Comparison of ENCODE assay signal across 9 cellular contexts in the genomic region with DNA sequence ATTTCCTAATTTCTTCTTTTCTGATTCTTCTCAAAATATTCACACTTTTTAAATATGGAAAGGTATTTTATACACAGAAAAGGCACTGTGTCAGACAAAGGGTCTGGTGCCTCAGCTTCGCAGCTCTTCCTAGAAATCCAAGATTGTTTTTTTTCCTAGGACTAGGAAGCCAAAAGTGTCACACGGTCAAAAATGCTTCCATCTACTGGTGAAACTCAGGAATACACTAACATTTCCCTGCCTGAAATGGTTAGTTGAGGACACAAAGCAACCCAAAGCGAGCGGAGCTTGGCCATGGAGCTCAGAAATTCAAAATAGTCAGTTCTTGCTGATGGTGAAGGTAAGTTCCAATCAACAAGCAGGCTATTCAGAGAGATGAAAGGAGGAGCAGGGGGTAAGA.
DNase-seq lines count a peak whose midpoint lies in the region; ATAC-seq and TF ChIP-seq lines count a peak whose summit lies in the region.
"Had no signal": no experiment of that assay in that cellular context is flagged by ENCODE, and none has a peak within 500 bp of the region (broad histone marks: within the 10 kb centered on the region; RNA-seq: fewer than 3 reads in every experiment).

No MANE protein-coding gene starts in this region.

- H2BK15ac ChIP-seq in H9 (ENCODE audit: low read depth, low read length) = no peak overlapping the region

- no peaks in the 10 kb centered on the region for H3K4me1 ChIP-seq in H9 (ENCODE audit: insufficient read depth, low read length)
- H3K4me1 ChIP-seq in SJSA1 (replicated peaks) = peaks cover 36% of the 10 kb centered on the region
- H3K4me1 ChIP-seq in smooth muscle cell (ENCODE audit: low read depth) = no peaks in the 10 kb centered on the region

- no peak overlapping the region for H3K4me3 ChIP-seq in SJSA1
- H3K4me3 ChIP-seq in smooth muscle cell = no peak overlapping the region
- H3K4me3 ChIP-seq: MG63 had no signal

- POLR2A ChIA-PET in activated CD4-positive, alpha-beta T cell treated with anti-CD3 and anti-CD28 coated beads for 36 hours (lab: Charles Lee) = interaction anchor here (0.7 kb wide), 1 partner anchor 129 kb away, joined by 3 read pairs; no protein-coding TSS in a partner anchor

- H3K79me2 ChIP-seq in H9 (ENCODE audit: insufficient read depth, low read length) = no peaks in the 10 kb centered on the region
- H3K79me2 ChIP-seq in smooth muscle cell (ENCODE audit: low read depth) = no peaks in the 10 kb centered on the region

- peak; percentile 71 for TF ChIP-seq CTCF in H9 (conservative IDR thresholded peaks at IDR 0.05)
- peak; percentile 72 for TF ChIP-seq CTCF in glutamatergic neuron (IDR thresholded peaks at IDR 0.05; ENCODE audit: partially characterized antibody, unreplicated experiment)
- TF ChIP-seq CTCF in smooth muscle cell (IDR thresholded peaks at IDR 0.05; ENCODE audit: borderline replicate concordance, insufficient read depth, poor library complexity, severe bottlenecking) = peak; percentile 52

- no peak overlapping the region for H3K14ac ChIP-seq in H9 (ENCODE audit: insufficient read depth, low read length)

- no peak overlapping the region for H2BK12ac ChIP-seq in H9 (ENCODE audit: insufficient read length, low read depth, low read length)

- H3K9me3 ChIP-seq in H9 (ENCODE audit: control insufficient read depth, low read depth, low read length) = no peaks in the 10 kb centered on the region
- no peaks in the 10 kb centered on the region for H3K9me3 ChIP-seq in SJSA1 (replicated peaks)
- no peaks in the 10 kb centered on the region for H3K9me3 ChIP-seq in smooth muscle cell (replicated peaks; ENCODE audit: low read depth)

- no peak overlapping the region for H2AFZ ChIP-seq in H9 (ENCODE audit: low read length)
- no peak overlapping the region for H2AFZ ChIP-seq in smooth muscle cell (ENCODE audit: low read depth)

- H3K9ac ChIP-seq in H9 (ENCODE audit: extremely low read depth, insufficient read length, low read length) (no peak overlapping the region), smooth muscle cell (ENCODE audit: low read depth) (no peak overlapping the region)

- no peak overlapping the region for H3K56ac ChIP-seq in H9 (ENCODE audit: insufficient read length, low read depth, low read length)

- no peak overlapping the region for H2AK5ac ChIP-seq in H9 (ENCODE audit: insufficient read length, low read length)

- H3K27ac ChIP-seq in H9 (ENCODE audit: insufficient read length, low read depth, low read length) (no peak overlapping the region), SJSA1 (peak overlapping the region; percentile 22; the same call in 1 of the 2 replicates), smooth muscle cell (ENCODE audit: low read depth) (no peak overlapping the region)

- no peaks in the 10 kb centered on the region for H3K79me1 ChIP-seq in H9 (ENCODE audit: insufficient read depth, low read depth, low read length, poor library complexity, severe bottlenecking)

- no peak overlapping the region for H4K5ac ChIP-seq in H9 (ENCODE audit: insufficient read length, low read depth, low read length)

- no peak overlapping the region for H3K18ac ChIP-seq in H9 (ENCODE audit: insufficient read length, low read depth, low read length)

- intact Hi-C loops in activated CD4-positive, alpha-beta T cell treated with anti-CD3 and anti-CD28 coated beads for 36 hours (cut with DNase I, micrococcal nuclease) = no loop called here

- H3K27ac Mint-ChIP-seq in H9 (no peak overlapping the region), glutamatergic neuron (ENCODE audit: unreplicated experiment) (no peak overlapping the region)
- no peak overlapping the region for H3K27ac Mint-ChIP-seq in activated CD4-positive, alpha-beta T cell treated with anti-CD3 and anti-CD28 coated beads for 36 hours

- no peaks in the 10 kb centered on the region; the same call in 1 of the 2 replicates for H3K27me3 Mint-ChIP-seq in H9 (ENCODE audit: low read depth)
- H3K27me3 Mint-ChIP-seq in glutamatergic neuron (ENCODE audit: unreplicated experiment) = no peaks in the 10 kb centered on the region
- peaks cover 7% of the 10 kb centered on the region for H3K27me3 Mint-ChIP-seq in activated CD4-positive, alpha-beta T cell treated with anti-CD3 and anti-CD28 coated beads for 36 hours

- no peaks in the 10 kb centered on the region for H4K20me1 ChIP-seq in H9 (ENCODE audit: control insufficient read depth, insufficient read depth, insufficient read length)
- H4K20me1 ChIP-seq in smooth muscle cell (ENCODE audit: low read depth) = no peaks in the 10 kb centered on the region

- H3F3A ChIP-seq in smooth muscle cell (ENCODE audit: low read depth) = no peaks in the 10 kb centered on the region

- H3K23me2 ChIP-seq in H9 (ENCODE audit: insufficient read length, low read depth, low read length, poor library complexity, severe bottlenecking) = no peaks in the 10 kb centered on the region

- H3K4me3 Mint-ChIP-seq in H9 (no peak overlapping the region), glutamatergic neuron (ENCODE audit: unreplicated experiment) (no peak overlapping the region)
- H3K4me3 Mint-ChIP-seq in activated CD4-positive, alpha-beta T cell treated with anti-CD3 and anti-CD28 coated beads for 36 hours = no peak overlapping the region

- H3K4me1 Mint-ChIP-seq in H9 = no peaks in the 10 kb centered on the region
- H3K4me1 Mint-ChIP-seq in glutamatergic neuron (ENCODE audit: low read depth, unreplicated experiment) = no peaks in the 10 kb centered on the region
- H3K4me1 Mint-ChIP-seq in activated CD4-positive, alpha-beta T cell treated with anti-CD3 and anti-CD28 coated beads for 36 hours = no peaks in the 10 kb centered on the region

- H3K27me3 ChIP-seq in H9 (ENCODE audit: insufficient read depth, low read length) = no peaks in the 10 kb centered on the region
- no peaks in the 10 kb centered on the region for H3K27me3 ChIP-seq in SJSA1 (replicated peaks)
- H3K27me3 ChIP-seq in smooth muscle cell (ENCODE audit: low read depth) = no peaks in the 10 kb centered on the region
- H3K27me3 ChIP-seq: MG63 had no signal

- WGBS in H9 (ENCODE audit: extremely low coverage, insufficient read length, low lambda C conversion rate) = no CpG with 5 or more reads among the region's 4 CpGs
- 54% methylated on average over 4 of the region's 4 CpGs for WGBS in smooth muscle cell (ENCODE audit: low lambda C conversion rate)

- DNase-seq in H9 (no peak), SJSA1 (ENCODE audit: low read depth in 1 of 2, low spot score in 2 of 2) (peak in 1 of 2 experiments; percentile 42), glutamatergic neuron (no peak), smooth muscle cell (lab: John Stamatoyannopoulos, UW; ENCODE audit: unreplicated experiment) (no peak), NCI-H1436 (lab: John Stamatoyannopoulos, UW) (no peak)
- DNase-seq in activated CD4-positive, alpha-beta T cell treated with anti-CD3 and anti-CD28 coated beads for 36 hours = no peak

- H4K8ac ChIP-seq in H9 (replicated peaks; ENCODE audit: insufficient read length, low read depth, low read length) = no peak overlapping the region

- no peak overlapping the region for H3T11ph ChIP-seq in H9 (ENCODE audit: low read length)

- no peaks in the 10 kb centered on the region for H3K36me3 ChIP-seq in SJSA1
- H3K36me3 ChIP-seq in smooth muscle cell (ENCODE audit: low read depth) = no peaks in the 10 kb centered on the region
- H3K36me3 ChIP-seq: MG63 had no signal

- H3K23ac ChIP-seq in H9 (ENCODE audit: insufficient read length, low read depth, low read length) = no peak overlapping the region

- H3K4ac ChIP-seq in H9 (ENCODE audit: low read depth, low read length) = no peak overlapping the region

- H3K9me3 Mint-ChIP-seq in H9 (no peaks in the 10 kb centered on the region), glutamatergic neuron (ENCODE audit: unreplicated experiment) (no peaks in the 10 kb centered on the region)
- no peaks in the 10 kb centered on the region for H3K9me3 Mint-ChIP-seq in activated CD4-positive, alpha-beta T cell treated with anti-CD3 and anti-CD28 coated beads for 36 hours (ENCODE audit: low read depth)

- H4K91ac ChIP-seq in H9 (ENCODE audit: insufficient read length, low read depth, low read length) = no peak overlapping the region

- CTCF ChIA-PET in activated CD4-positive, alpha-beta T cell treated with anti-CD3 and anti-CD28 coated beads for 36 hours (lab: Charles Lee) = no interaction called here

- no peak overlapping the region for H2BK120ac ChIP-seq in H9 (ENCODE audit: low read depth, low read length, poor library complexity, severe bottlenecking)

- H3K4me2 ChIP-seq in H9 (ENCODE audit: insufficient read depth, insufficient read length, low read length) = no peak overlapping the region
- no peak overlapping the region for H3K4me2 ChIP-seq in smooth muscle cell

- H3K36me3 Mint-ChIP-seq in H9 (ENCODE audit: insufficient read depth in 1 of 3, low read depth in 3 of 3) = no peaks in the 10 kb centered on the region
- H3K36me3 Mint-ChIP-seq in glutamatergic neuron (ENCODE audit: unreplicated experiment) = no peaks in the 10 kb centered on the region
- H3K36me3 Mint-ChIP-seq in activated CD4-positive, alpha-beta T cell treated with anti-CD3 and anti-CD28 coated beads for 36 hours (ENCODE audit: low read depth) = no peaks in the 10 kb centered on the region

- H2BK5ac ChIP-seq in H9 (ENCODE audit: insufficient read length, low read length) = no peak overlapping the region

- ATAC-seq in activated CD4-positive, alpha-beta T cell treated with anti-CD3 and anti-CD28 coated beads for 36 hours = no peak
- ATAC-seq in HG03442 (IDR thresholded peaks at IDR 0.05; ENCODE audit: unreplicated experiment) (no peak), HG03039 (IDR thresholded peaks at IDR 0.05; ENCODE audit: unreplicated experiment) (no peak)

- no peak overlapping the region for H2BK20ac ChIP-seq in H9 (ENCODE audit: low read depth, low read length, poor library complexity, severe bottlenecking)
